In genomic region chr15:29815000-29815704, GRCh38 we compare ENCODE assay signal across 12 cellular contexts. TPM values are rescaled to one million over a fixed set of nuclear protein-coding genes. Genes with fewer than 3 reads are reported as not detected.
DNase-seq lines count a peak whose midpoint lies in the region; TF ChIP-seq lines count a peak whose summit lies in the region.
"Had no signal": no experiment of that assay in that cellular context is flagged by ENCODE, and none has a peak within 500 bp of the region (broad histone marks: within the 10 kb centered on the region; RNA-seq: fewer than 3 reads in every experiment).

No MANE protein-coding gene starts in this region.

- in situ Hi-C loops in ACHN (cut with HindIII; ENCODE audit: low pct_ligation_motif_present, low pct_unique_long_range_greater_than_20kb, low sequenced_read_pairs): no loop called here

- peaks cover 35% of the 10 kb centered on the region for H3K36me3 Mint-ChIP-seq in brain

- DNase-seq in ACHN (peak; percentile 53), HPDE6-E6E7 (ENCODE audit: extremely low spot score) (peak; percentile 34), kidney tubule cell (ENCODE audit: low spot score) (peak; percentile 77), HuH-7 (ENCODE audit: low spot score) (no peak), COR-L47 (lab: John Stamatoyannopoulos, UW) (no peak), T-helper 9 cell (no peak)
- no peak for DNase-seq in stimulated activated CD4-positive, alpha-beta T cell treated with anti-CD3 and anti-CD28 coated beads, Interleukin-4, amount 100 ng/mL, for 4 hours
- DNase-seq: activated gamma-delta T cell; midbrain; NCI-H748 treated with DMSO at 0.1 percent for 48 hours; stimulated activated CD4-positive, alpha-beta T cell treated with anti-CD3 and anti-CD28 coated beads, Interleukin-2, amount 100 ng/mL, for 24 hours had no signal

- no peak for TF ChIP-seq CTCF in brain (conservative IDR thresholded peaks at IDR 0.05)

- peaks cover 3% of the 10 kb centered on the region for H3K27me3 Mint-ChIP-seq in brain

- peaks cover 68% of the 10 kb centered on the region for H3K4me1 Mint-ChIP-seq in brain

- peak overlapping the region in 4 of 5 experiments; percentile 1 to 75 (median 30) for H3K27ac Mint-ChIP-seq in brain

- H3K4me3 Mint-ChIP-seq in brain: peak overlapping the region in 4 of 5 experiments; percentile 11 to 55 (median 22)

- peaks cover 6 to 15% (median 11%) of the 10 kb centered on the region in 5 experiments for H3K9me3 Mint-ChIP-seq in brain

RNA-seq across cellular contexts. Expression of gene TJP1, which starts 7.1 kb away (rescaled TPM):
- 27.9 TPM for polyA plus RNA-seq in brain (ENCODE audit: insufficient read depth, low read depth, low replicate concordance)

Comparison
In these comparisons a context has a peak if more than half of its experiments do, and no peak if none do; other contexts are left out.
1. DNase-seq: peak in ACHN (single experiment), HPDE6-E6E7 (single experiment) and kidney tubule cell (single experiment); none in HuH-7 (single experiment), stimulated activated CD4-positive, alpha-beta T cell treated with anti-CD3 and anti-CD28 coated beads, Interleukin-4, amount 100 ng/mL, for 4 hours (0 of 2), COR-L47 (single experiment) and T-helper 9 cell (single experiment).